ENCODE assay signal across 13 cellular contexts in genomic region chr2:73344747-73345146, GRCh38. TPM values are rescaled to one million over a fixed set of nuclear protein-coding genes. Genes with fewer than 3 reads are reported as not detected.
"Had no signal": no experiment of that assay in that cellular context is flagged by ENCODE, and none has a peak within 500 bp of the region (broad histone marks: within the 10 kb centered on the region; RNA-seq: fewer than 3 reads in every experiment).

No MANE protein-coding gene starts in this region.

RNA-seq across cellular contexts. Expression of gene EGR4, which starts 51.4 kb away (rescaled TPM):
- total RNA-seq: stomach, subcutaneous adipose tissue, suprapubic skin, temporal lobe, thoracic aorta, thyroid gland, tibial nerve, transverse colon, upper lobe of right lung, ureter, urinary bladder, uterus, vagina had no signal
